In the genomic region with DNA sequence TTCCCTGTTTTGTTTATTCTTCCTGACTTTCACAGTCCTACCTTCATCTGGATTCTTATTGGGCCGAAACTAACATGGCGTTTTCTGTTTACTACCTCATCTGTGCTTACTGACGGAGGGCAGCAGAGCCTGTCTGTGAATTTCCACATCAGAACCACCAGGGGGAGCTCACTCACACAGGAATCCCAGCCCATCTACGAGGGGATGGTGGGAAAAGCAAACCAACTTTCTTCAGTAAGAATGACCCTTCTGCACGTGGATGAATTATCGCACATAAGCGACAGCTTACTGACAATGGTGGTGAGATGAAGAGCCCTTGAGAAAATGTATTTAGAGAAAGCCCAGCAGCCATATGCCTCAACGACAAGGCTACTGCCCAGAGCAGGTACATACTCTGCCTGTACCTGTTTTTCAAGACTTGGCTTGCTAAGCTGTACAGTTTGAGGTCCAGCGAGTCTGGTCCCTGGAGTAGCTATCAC, we compare ENCODE assay signal across 8 cellular contexts. TPM values are rescaled to one million over a fixed set of nuclear protein-coding genes. Genes with fewer than 3 reads are reported as not detected.
DNase-seq lines count a peak whose midpoint lies in the region; ATAC-seq and TF ChIP-seq lines count a peak whose summit lies in the region.

No MANE protein-coding gene starts in this region.

- ATAC-seq in activated CD8-positive, alpha-beta memory T cell treated with anti-CD3 and anti-CD28 coated beads, Interleukin-2, amount 10 ng/mL, durations not matched to agents 7 days and 5 days: peak; percentile 94

- H3K9ac ChIP-seq in NT2/D1 (ENCODE audit: insufficient read length, low read depth): no peak overlapping the region

- TF ChIP-seq CTCF in GM13976 (IDR thresholded peaks at IDR 0.05; ENCODE audit: borderline replicate concordance, control extremely low read depth, extremely low read depth, insufficient read depth, missing control alignments) (peak; percentile 83), endothelial cell (IDR thresholded peaks at IDR 0.05; ENCODE audit: unreplicated experiment) (peak; percentile 95)

- H3K36me3 ChIP-seq in NT2/D1 (ENCODE audit: insufficient read depth, insufficient read length, low read length): peaks cover 47% of the 10 kb centered on the region

- no peak overlapping the region for H3K4me3 ChIP-seq in NT2/D1 (ENCODE audit: insufficient read length, low read depth)

- H3K9me3 ChIP-seq in NT2/D1 (ENCODE audit: insufficient read depth, low read length): no peaks in the 10 kb centered on the region

- DNase-seq in 8988T: peak; percentile 29
- DNase-seq in GM13976 (ENCODE audit: low spot score): peak; percentile 76
- DNase-seq in HT-29 (ENCODE audit: low spot score): peak; percentile 81
- DNase-seq in NT2/D1 (ENCODE audit: low read depth, low spot score): peak; percentile 92
- peak; percentile 69 for DNase-seq in activated CD8-positive, alpha-beta memory T cell treated with anti-CD3 and anti-CD28 coated beads, Interleukin-2, amount 10 ng/mL, durations not matched to agents 7 days and 5 days
- peak; percentile 58 for DNase-seq in endothelial cell (ENCODE audit: low spot score)
- peak; percentile 77 for DNase-seq in middle frontal gyrus (ENCODE audit: extremely low spot score, low spot score)
- peak; percentile 26 to 31 for DNase-seq in stimulated activated CD8-positive, alpha-beta memory T cell treated with anti-CD3 and anti-CD28 coated beads, Interleukin-7, amount 100 ng/mL, for 4 hours (ENCODE audit: low read depth in 2 of 2)

- H3K9me3 Mint-ChIP-seq in activated CD8-positive, alpha-beta memory T cell treated with anti-CD3 and anti-CD28 coated beads, Interleukin-2, amount 10 ng/mL, durations not matched to agents 7 days and 5 days (ENCODE audit: low read depth): no peaks in the 10 kb centered on the region
- no peaks in the 10 kb centered on the region for H3K9me3 Mint-ChIP-seq in endothelial cell (ENCODE audit: unreplicated experiment)

- in situ Hi-C loops in GM13976 (cut with MboI; ENCODE audit: low sequenced_read_pairs, unreplicated experiment): no loop called here

- no peaks in the 10 kb centered on the region for H3K4me1 ChIP-seq in NT2/D1 (ENCODE audit: insufficient read depth, insufficient read length)

- no peak overlapping the region for H3K27ac Mint-ChIP-seq in activated CD8-positive, alpha-beta memory T cell treated with anti-CD3 and anti-CD28 coated beads, Interleukin-2, amount 10 ng/mL, durations not matched to agents 7 days and 5 days
- H3K27ac Mint-ChIP-seq in endothelial cell (ENCODE audit: unreplicated experiment): no peak overlapping the region

- H3K27me3 ChIP-seq in NT2/D1 (ENCODE audit: insufficient read depth, insufficient read length): no peaks in the 10 kb centered on the region

- no peaks in the 10 kb centered on the region for H3K4me1 Mint-ChIP-seq in activated CD8-positive, alpha-beta memory T cell treated with anti-CD3 and anti-CD28 coated beads, Interleukin-2, amount 10 ng/mL, durations not matched to agents 7 days and 5 days
- no peaks in the 10 kb centered on the region for H3K4me1 Mint-ChIP-seq in endothelial cell (ENCODE audit: unreplicated experiment)

- CTCF ChIA-PET in activated CD8-positive, alpha-beta memory T cell treated with anti-CD3 and anti-CD28 coated beads, Interleukin-2, amount 10 ng/mL, durations not matched to agents 7 days and 5 days (lab: Charles Lee): interaction anchor here (0.7 to 4.5 kb wide), 40 partner anchors 9 to 353 kb away, joined by 3 to 43 read pairs (median 4); no protein-coding TSS in a partner anchor

- H3K36me3 Mint-ChIP-seq in activated CD8-positive, alpha-beta memory T cell treated with anti-CD3 and anti-CD28 coated beads, Interleukin-2, amount 10 ng/mL, durations not matched to agents 7 days and 5 days: peaks cover 8% of the 10 kb centered on the region
- H3K36me3 Mint-ChIP-seq in endothelial cell (ENCODE audit: low read depth, unreplicated experiment): peaks cover 13% of the 10 kb centered on the region

- no peaks in the 10 kb centered on the region for H3K27me3 Mint-ChIP-seq in activated CD8-positive, alpha-beta memory T cell treated with anti-CD3 and anti-CD28 coated beads, Interleukin-2, amount 10 ng/mL, durations not matched to agents 7 days and 5 days
- peaks cover 2% of the 10 kb centered on the region for H3K27me3 Mint-ChIP-seq in endothelial cell (ENCODE audit: unreplicated experiment)

- H3K4me3 Mint-ChIP-seq in activated CD8-positive, alpha-beta memory T cell treated with anti-CD3 and anti-CD28 coated beads, Interleukin-2, amount 10 ng/mL, durations not matched to agents 7 days and 5 days: no peak overlapping the region
- H3K4me3 Mint-ChIP-seq in endothelial cell (ENCODE audit: unreplicated experiment): no peak overlapping the region

RNA-seq across cellular contexts. Expression of gene LARGE2, which starts 42.5 kb away (rescaled TPM):
- total RNA-seq in HT-29 (2014; rRNA removed; shearing (Covaris generic)): 2.6 and 4.5 TPM in 2 replicates
- under 1 TPM; 0.54 to 0.64 TPM for total RNA-seq in activated CD8-positive, alpha-beta memory T cell treated with anti-CD3 and anti-CD28 coated beads, Interleukin-2, amount 10 ng/mL, durations not matched to agents 7 days and 5 days
- total RNA-seq in endothelial cell (ENCODE audit: unreplicated experiment): 0.95 TPM

RNA-seq across cellular contexts. Expression of gene PEX16, which starts 47.3 kb away (rescaled TPM):
- total RNA-seq in HT-29 (2014; rRNA removed; shearing (Covaris generic)): 86.5 and 98.4 TPM in 2 replicates
- 10 to 100 TPM; 45.9 to 53.9 TPM for total RNA-seq in activated CD8-positive, alpha-beta memory T cell treated with anti-CD3 and anti-CD28 coated beads, Interleukin-2, amount 10 ng/mL, durations not matched to agents 7 days and 5 days
- 28.1 TPM for total RNA-seq in endothelial cell (ENCODE audit: unreplicated experiment)

RNA-seq across cellular contexts. Expression of gene FREY1, which starts 57.9 kb away (rescaled TPM):
- total RNA-seq in HT-29 (2014; rRNA removed; shearing (Covaris generic)): 0.31 and 1.7 TPM in 2 replicates
- total RNA-seq in activated CD8-positive, alpha-beta memory T cell treated with anti-CD3 and anti-CD28 coated beads, Interleukin-2, amount 10 ng/mL, durations not matched to agents 7 days and 5 days: 1 to 10 TPM in 1 of 2 experiments, under 1 TPM in 1; 0.93 to 1.5 TPM
- 1.1 TPM for total RNA-seq in endothelial cell (ENCODE audit: unreplicated experiment)

Comparison
In these comparisons a context has a peak if more than half of its experiments do, and no peak if none do; other contexts are left out.
1. DNase-seq: peak in every context shown above with its lines; median percentile 92 in NT2/D1; 81 in HT-29; 77 in middle frontal gyrus; 76 in GM13976; 69 in activated CD8-positive, alpha-beta memory T cell treated with anti-CD3 and anti-CD28 coated beads, Interleukin-2, amount 10 ng/mL, durations not matched to agents 7 days and 5 days; 58 in endothelial cell; 29 in 8988T; 28 in stimulated activated CD8-positive, alpha-beta memory T cell treated with anti-CD3 and anti-CD28 coated beads, Interleukin-7, amount 100 ng/mL, for 4 hours.